Comparison of ENCODE assay signal across 24 cellular contexts in the genomic region with DNA sequence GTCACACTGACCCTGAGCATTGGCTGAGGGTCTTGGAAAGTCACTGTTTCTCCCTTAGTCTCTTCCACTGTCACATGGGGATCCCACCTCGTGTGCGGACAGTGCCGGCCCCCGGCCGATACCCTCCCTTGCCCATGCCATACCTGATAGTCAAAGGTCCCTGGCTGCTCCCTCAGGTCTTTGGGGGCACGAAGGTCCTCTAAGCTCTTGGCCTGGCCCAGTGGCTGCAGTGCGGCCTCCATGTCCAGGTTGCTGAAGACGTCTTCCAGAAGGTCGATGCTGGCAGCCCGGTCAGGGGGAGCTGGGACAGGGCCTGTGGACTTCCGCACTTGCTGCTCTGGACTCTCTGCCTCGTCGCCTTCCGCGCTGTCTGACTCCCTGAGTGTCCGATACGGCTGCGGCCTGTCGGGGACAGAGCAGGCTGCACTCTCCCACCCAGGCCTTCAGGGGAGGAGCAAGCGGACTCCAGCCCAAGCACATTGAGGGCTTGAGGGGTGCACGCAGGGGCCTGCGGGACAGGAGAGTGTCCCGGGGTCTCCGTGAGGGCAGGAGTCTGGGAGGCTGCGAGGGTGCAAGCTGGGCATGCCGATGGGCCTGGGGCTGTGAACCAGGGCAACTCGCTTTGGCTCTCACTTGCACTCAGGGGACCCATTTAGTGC. TPM values are rescaled to one million over a fixed set of nuclear protein-coding genes. Genes with fewer than 3 reads are reported as not detected.
"Had no signal": no experiment of that assay in that cellular context is flagged by ENCODE, and none has a peak within 500 bp of the region (broad histone marks: within the 10 kb centered on the region; RNA-seq: fewer than 3 reads in every experiment).

No MANE protein-coding gene starts in this region.

- H3K27ac ChIP-seq: KMS-11 had no signal

- H3K4me2 ChIP-seq: KMS-11 had no signal

- DNase-seq: activated CD4-positive, alpha-beta T cell treated with anti-CD3 and anti-CD28 coated beads for 48 hours; activated CD4-positive, alpha-beta T cell treated with anti-CD3 and anti-CD28 coated beads, Interleukin-2, amount 50 U/mL, for 4 hours; activated CD4-positive, CD25-positive, alpha-beta regulatory T cell treated with anti-CD3 and anti-CD28 coated beads, Interleukin-2, amount 50 U/mL, for 72 hours; activated CD8-positive, alpha-beta memory T cell treated with anti-CD3 and anti-CD28 coated beads, Interleukin-2, amount 50 U/mL, for 48 hours; activated CD8-positive, alpha-beta T cell treated with anti-CD3 and anti-CD28 coated beads, Interleukin-2, amount 10 ng/mL, durations not matched to agents 7 days and 5 days; activated naive CD4-positive, alpha-beta T cell treated with anti-CD3 and anti-CD28 coated beads, Interleukin-2, amount 50 U/mL, for 16 hours; activated T-cell treated with anti-CD3 and anti-CD28 coated beads, Interleukin-2, amount 50 U/mL, for 1 hour; aorta; NCI-H1092; NCI-H1417; NCI-H1930; NCI-H2171 treated with DMSO at 0.1 percent for 48 hours; NCI-H226; NCI-H526; NCI-H774; RPMI8226; SHP77 had no signal

- H3K9ac ChIP-seq: KMS-11 had no signal

- H3K9me3 Mint-ChIP-seq: IgD-negative memory B cell; T-helper 1 cell treated with Interleukin-12 subunit alpha and Interleukin-12 subunit beta and Interleukin-4 antibody, amounts not matched to agents 30 μg/mL and 1 μg/mL, for 36 hours had no signal

- H3K27ac Mint-ChIP-seq: activated CD8-positive, alpha-beta T cell treated with anti-CD3 and anti-CD28 coated beads, Interleukin-2, amount 10 ng/mL, durations not matched to agents 7 days and 5 days; IgD-negative memory B cell; T-helper 1 cell treated with Interleukin-12 subunit alpha and Interleukin-12 subunit beta and Interleukin-4 antibody, amounts not matched to agents 30 μg/mL and 1 μg/mL, for 36 hours had no signal

- H3K27me3 Mint-ChIP-seq: IgD-negative memory B cell had no signal

- H3K4me3 Mint-ChIP-seq: activated CD8-positive, alpha-beta T cell treated with anti-CD3 and anti-CD28 coated beads, Interleukin-2, amount 10 ng/mL, durations not matched to agents 7 days and 5 days; IgD-negative memory B cell; T-helper 1 cell treated with Interleukin-12 subunit alpha and Interleukin-12 subunit beta and Interleukin-4 antibody, amounts not matched to agents 30 μg/mL and 1 μg/mL, for 36 hours had no signal

RNA-seq across cellular contexts. Expression of a gene that starts 27.6 kb away (rescaled TPM):
- total RNA-seq: activated CD8-positive, alpha-beta T cell treated with anti-CD3 and anti-CD28 coated beads, Interleukin-2, amount 10 ng/mL, durations not matched to agents 7 days and 5 days; bronchial epithelial cell; MCF 10A; NCI-H460; SK-MEL-5 had no signal
- polyA plus RNA-seq: IgD-negative memory B cell had no signal
